In genomic region chr11:62709262-62710000, GRCh38 we compare ENCODE assay signal across 8 cellular contexts. TPM values are rescaled to one million over a fixed set of nuclear protein-coding genes. Genes with fewer than 3 reads are reported as not detected.
DNase-seq lines count a peak whose midpoint lies in the region; ATAC-seq and TF ChIP-seq lines count a peak whose summit lies in the region.

No MANE protein-coding gene starts in this region.

- no peak for TF ChIP-seq EP300 in stomach (IDR thresholded peaks at IDR 0.05)

- H2AFZ ChIP-seq in neural progenitor cell (replicated peaks): peak overlapping the region; percentile 94

- H3K36me3 ChIP-seq in KOPT-K1 (ENCODE audit: insufficient read depth, low read length) (peaks cover 44% of the 10 kb centered on the region), RWPE2 (ENCODE audit: low read depth) (peaks cover 40% of the 10 kb centered on the region), neural progenitor cell (no peaks in the 10 kb centered on the region), stomach (peaks cover 25 to 41% (median 39%) of the 10 kb centered on the region in 4 donors)

- H3K4me2 ChIP-seq in neural progenitor cell: peak overlapping the region; percentile 92

- H3K9ac ChIP-seq in neural progenitor cell: peak overlapping the region; percentile 74

- intact Hi-C loops in stomach (cut with DNase I; ENCODE audit: low total_unique reads): no loop called here

- H3K27me3 ChIP-seq in RWPE2 (ENCODE audit: insufficient read depth, poor library complexity, severe bottlenecking) (no peaks in the 10 kb centered on the region), foreskin keratinocyte (no peaks in the 10 kb centered on the region), neural progenitor cell (no peaks in the 10 kb centered on the region), stomach (no peaks in the 10 kb centered on the region)

- peak overlapping the region; percentile 88 for H3K4me3 Mint-ChIP-seq in neural progenitor cell

- H3K4me1 Mint-ChIP-seq in neural progenitor cell: peaks cover 47% of the 10 kb centered on the region

- H3K79me2 ChIP-seq in neural progenitor cell (ENCODE audit: low read depth): peaks cover 14% of the 10 kb centered on the region

- H3K9me3 ChIP-seq in KOPT-K1 (ENCODE audit: insufficient read depth, low read length, poor library complexity, severe bottlenecking): no peaks in the 10 kb centered on the region
- no peaks in the 10 kb centered on the region for H3K9me3 ChIP-seq in RWPE2 (ENCODE audit: severe bottlenecking)
- H3K9me3 ChIP-seq in neural progenitor cell (ENCODE audit: low read depth): no peaks in the 10 kb centered on the region
- no peaks in the 10 kb centered on the region for H3K9me3 ChIP-seq in stomach

- no peaks in the 10 kb centered on the region for H3K9me3 Mint-ChIP-seq in neural progenitor cell

- H3K27ac Mint-ChIP-seq in neural progenitor cell: peak overlapping the region; percentile 97

- TF ChIP-seq POLR2A in stomach (IDR thresholded peaks at IDR 0.05): peak in 1 of 4 donors; percentile 6

- H4K20me1 ChIP-seq in neural progenitor cell (ENCODE audit: low read depth): no peaks in the 10 kb centered on the region

- peaks cover 26% of the 10 kb centered on the region for H3K36me3 Mint-ChIP-seq in neural progenitor cell

- H3K4me1 ChIP-seq in RWPE2 (ENCODE audit: insufficient read depth, poor library complexity, severe bottlenecking) (peaks cover 2% of the 10 kb centered on the region), foreskin keratinocyte (no peaks in the 10 kb centered on the region), neural progenitor cell (peaks cover 32% of the 10 kb centered on the region), stomach (peaks cover 61 to 91% (median 78%) of the 10 kb centered on the region in 4 donors)

- H3K4me3 ChIP-seq in RWPE2 (ENCODE audit: severe bottlenecking) (peak overlapping the region; percentile 41), neural progenitor cell (peak overlapping the region; percentile 65), stomach (peak overlapping the region; percentile 46 to 53 (median 53))

- TF ChIP-seq CTCF in RWPE2 (IDR thresholded peaks at IDR 0.05; ENCODE audit: poor library complexity, severe bottlenecking) (no peak), foreskin keratinocyte (conservative IDR thresholded peaks at IDR 0.05) (peak; percentile 37), neural progenitor cell (IDR thresholded peaks at IDR 0.05) (no peak), stomach (IDR thresholded peaks at IDR 0.05) (peak in 2 of 7 experiments; percentile 6 to 10)

- peaks cover 8% of the 10 kb centered on the region for H3K27me3 Mint-ChIP-seq in neural progenitor cell (ENCODE audit: insufficient read depth, low read depth)

- H3F3A ChIP-seq in neural progenitor cell (ENCODE audit: low read depth): peaks cover 84% of the 10 kb centered on the region

- peak; percentile 73 for ATAC-seq in GM21528 (IDR thresholded peaks at IDR 0.05; ENCODE audit: low FRiP score, unreplicated experiment)
- ATAC-seq in RWPE2 (ENCODE audit: low read depth): peak; percentile 73
- ATAC-seq in foreskin keratinocyte: peak; percentile 70

- DNase-seq in DMS 273 (lab: John Stamatoyannopoulos, UW; ENCODE audit: unreplicated experiment) (peak; percentile 98), RWPE2 (ENCODE audit: low spot score) (peak; percentile 94), foreskin keratinocyte (peak; percentile 73 to 87), neural progenitor cell (ENCODE audit: low spot score) (peak; percentile 99), stomach (peak; percentile 98)
- DNase-seq in activated gamma-delta T cell treated with anti-CD3 and anti-CD28 coated beads, Interleukin-2, amount 50 U/mL, for 16 hours (ENCODE audit: low read depth): peak; percentile 94

- 0 to 1% (median 1%) methylated on average over 32 to 47 of the region's 47 CpGs for WGBS in stomach, 5 donors

- peak overlapping the region; percentile 96 for H3K27ac ChIP-seq in KOPT-K1 (ENCODE audit: low read depth, low read length, poor library complexity, severe bottlenecking)
- H3K27ac ChIP-seq in RWPE2 (ENCODE audit: poor library complexity, severe bottlenecking): peak overlapping the region; percentile 81
- H3K27ac ChIP-seq in foreskin keratinocyte: peak overlapping the region; percentile 84
- H3K27ac ChIP-seq in neural progenitor cell: peak overlapping the region; percentile 98
- peak overlapping the region; percentile 75 to 99 (median 89) for H3K27ac ChIP-seq in stomach

RNA-seq across cellular contexts. Expression of gene GNG3, which starts 2.0 kb away (rescaled TPM):
- total RNA-seq in foreskin keratinocyte (not detected in 2 replicates), neural progenitor cell (ENCODE audit: low replicate concordance) (2.0 TPM in 1 of 2 replicates, not detected in the other), stomach (not detected)
- polyA plus RNA-seq in foreskin keratinocyte (0.06 and 0.09 TPM in 2 replicates), stomach (under 1 TPM in 1 of 3 donors, not detected in 2; 0.75 TPM)

RNA-seq across cellular contexts. Expression of gene BSCL2, which starts 2.2 kb away (rescaled TPM):
- 37.2 and 39.5 TPM in 2 replicates for total RNA-seq in foreskin keratinocyte
- 37.5 and 44.4 TPM in 2 replicates for polyA plus RNA-seq in foreskin keratinocyte
- total RNA-seq in neural progenitor cell (ENCODE audit: low replicate concordance): 34.6 and 63.1 TPM in 2 replicates
- 100 to 1,000 TPM in 3 of 5 donors, 10 to 100 TPM in 2; 29.9 to 144 (median 110) TPM for total RNA-seq in stomach
- 10 to 100 TPM; 63.4 to 95.9 (median 92.6) TPM for polyA plus RNA-seq in stomach

RNA-seq across cellular contexts. Expression of gene HNRNPUL2, which starts 17.8 kb away (rescaled TPM):
- total RNA-seq in foreskin keratinocyte (31.6 and 40.9 TPM in 2 replicates), neural progenitor cell (ENCODE audit: low replicate concordance) (30.9 and 32.5 TPM in 2 replicates), stomach (10 to 100 TPM; 10.3 to 73.5 (median 36.0) TPM)
- polyA plus RNA-seq in foreskin keratinocyte (36.4 and 45.1 TPM in 2 replicates), stomach (10 to 100 TPM; 25.1 to 28.6 (median 27.3) TPM)

RNA-seq across cellular contexts. Expression of gene TTC9C, which starts 18.9 kb away (rescaled TPM):
- 26.3 and 27.9 TPM in 2 replicates for total RNA-seq in foreskin keratinocyte
- 24.8 and 25.9 TPM in 2 replicates for polyA plus RNA-seq in foreskin keratinocyte
- total RNA-seq in neural progenitor cell (ENCODE audit: low replicate concordance): 55.7 and 78.4 TPM in 2 replicates
- total RNA-seq in stomach: 10 to 100 TPM in 1 of 5 donors, 1 to 10 TPM in 3, under 1 TPM in 1; 0.89 to 26.6 (median 8.2) TPM
- 10 to 100 TPM; 16.6 to 33.6 (median 26.0) TPM for polyA plus RNA-seq in stomach

RNA-seq across cellular contexts. Expression of gene LRRN4CL, which starts 20.1 kb away (rescaled TPM):
- total RNA-seq in foreskin keratinocyte: 0.39 and 0.41 TPM in 2 replicates
- polyA plus RNA-seq in foreskin keratinocyte: 0.32 TPM in 2 replicates
- 0.40 TPM in 1 of 2 replicates, not detected in the other for total RNA-seq in neural progenitor cell (ENCODE audit: low replicate concordance)
- total RNA-seq in stomach: 10 to 100 TPM in 2 of 5 donors, 1 to 10 TPM in 3; 4.0 to 20.0 (median 8.2) TPM
- 1 to 10 TPM; 1.6 to 4.6 (median 1.8) TPM for polyA plus RNA-seq in stomach

Comparison
In these comparisons a context has a peak if more than half of its experiments do, and no peak if none do; other contexts are left out.
1. Peak in every context shown above with its lines: DNase-seq, ATAC-seq, H3K4me3 ChIP-seq and H3K27ac ChIP-seq.